Comparison of ENCODE assay signal across 1 cellular context in the genomic region with DNA sequence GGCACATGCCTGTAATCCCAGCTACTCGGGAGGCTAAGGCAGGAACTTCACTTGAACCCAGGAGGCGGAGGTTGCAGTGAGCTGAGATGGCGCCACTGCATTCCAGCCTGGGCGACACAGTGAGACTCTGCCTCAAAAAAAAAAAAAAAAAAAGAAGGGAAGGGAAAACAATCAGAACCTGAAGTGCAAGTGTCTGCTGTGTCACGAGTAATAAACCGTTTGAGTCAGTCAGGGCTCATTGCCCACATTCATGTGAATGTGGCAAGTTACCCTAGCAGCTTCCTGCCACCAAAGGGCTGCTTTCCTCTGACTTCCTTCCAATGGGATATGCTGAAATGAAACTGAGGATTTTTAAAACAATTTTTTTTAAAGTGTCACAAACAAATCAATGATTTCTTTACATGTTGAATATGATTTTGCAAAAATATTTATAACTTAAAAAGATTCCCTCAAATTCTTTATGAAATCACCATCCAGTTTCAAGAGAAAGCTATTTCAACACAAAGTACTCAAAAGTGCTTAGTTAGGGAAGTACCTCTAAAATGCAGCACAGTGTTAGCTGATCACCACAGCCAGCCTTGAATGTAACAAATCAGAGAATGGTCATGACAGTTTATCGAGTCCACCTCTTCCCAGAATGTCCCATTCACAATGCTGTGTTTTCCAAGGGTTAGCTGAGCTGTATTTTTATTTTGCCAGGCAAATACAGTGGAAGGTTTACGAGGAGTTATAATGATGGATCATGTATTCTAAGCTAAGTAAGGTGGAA.
TF ChIP-seq lines count a peak whose summit lies in the region.

No MANE protein-coding gene starts in this region.

TF ChIP-seq in HCT116, 20 proteins besides CTCF, POLR2A, EP300 and RAD21 (continued from another document):
- TF ChIP-seq, protein P1, sequence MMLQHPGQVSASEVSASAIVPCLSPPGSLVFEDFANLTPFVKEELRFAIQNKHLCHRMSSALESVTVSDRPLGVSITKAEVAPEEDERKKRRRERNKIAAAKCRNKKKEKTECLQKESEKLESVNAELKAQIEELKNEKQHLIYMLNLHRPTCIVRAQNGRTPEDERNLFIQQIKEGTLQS (IDR thresholded peaks at IDR 0.05): no peak
- TF ChIP-seq CEBPB (IDR thresholded peaks at IDR 0.05; ENCODE audit: low read depth) (peak; percentile 61), EZH2phosphoT487 (IDR thresholded peaks at IDR 0.05; ENCODE audit: borderline replicate concordance) (no peak), YY1 (IDR thresholded peaks at IDR 0.05; ENCODE audit: extremely low read depth, insufficient replicate concordance, low read depth, low read length) (no peak)
- TF ChIP-seq, protein P2, sequence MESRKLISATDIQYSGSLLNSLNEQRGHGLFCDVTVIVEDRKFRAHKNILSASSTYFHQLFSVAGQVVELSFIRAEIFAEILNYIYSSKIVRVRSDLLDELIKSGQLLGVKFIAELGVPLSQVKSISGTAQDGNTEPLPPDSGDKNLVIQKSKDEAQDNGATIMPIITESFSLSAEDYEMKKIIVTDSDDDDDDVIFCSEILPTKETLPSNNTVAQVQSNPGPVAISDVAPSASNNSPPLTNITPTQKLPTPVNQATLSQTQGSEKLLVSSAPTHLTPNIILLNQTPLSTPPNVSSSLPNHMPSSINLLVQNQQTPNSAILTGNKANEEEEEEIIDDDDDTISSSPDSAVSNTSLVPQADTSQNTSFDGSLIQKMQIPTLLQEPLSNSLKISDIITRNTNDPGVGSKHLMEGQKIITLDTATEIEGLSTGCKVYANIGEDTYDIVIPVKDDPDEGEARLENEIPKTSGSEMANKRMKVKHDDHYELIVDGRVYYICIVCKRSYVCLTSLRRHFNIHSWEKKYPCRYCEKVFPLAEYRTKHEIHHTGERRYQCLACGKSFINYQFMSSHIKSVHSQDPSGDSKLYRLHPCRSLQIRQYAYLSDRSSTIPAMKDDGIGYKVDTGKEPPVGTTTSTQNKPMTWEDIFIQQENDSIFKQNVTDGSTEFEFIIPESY (IDR thresholded peaks at IDR 0.05; ENCODE audit: extremely low read depth, insufficient replicate concordance, low read length): no peak
TF ChIP-seq in HCT116: peak in this region for 7.
